ENCODE assay signal across 27 cellular contexts in genomic region chr13:113464476-113464875, GRCh38.
"Had no signal": no experiment of that assay in that cellular context is flagged by ENCODE, and none has a peak within 500 bp of the region (broad histone marks: within the 10 kb centered on the region; RNA-seq: fewer than 3 reads in every experiment).

No MANE protein-coding gene starts in this region.

- H3K9me3 ChIP-seq: gastrocnemius medialis, left ventricle myocardium inferior, mucosa of descending colon, pancreas, psoas muscle, stomach, tibial artery had no signal

- ATAC-seq: gastrocnemius medialis; mucosa of descending colon; pancreas; psoas muscle; stimulated activated naive B cell treated with anti-CD40 and anti-IgM and Interleukin-4, amounts not matched to agents 10 μg/mL and 1 μg/mL and 100 μg/mL, for 72 hours had no signal

- DNase-seq: activated CD4-positive, alpha-beta T cell treated with anti-CD3 and anti-CD28 coated beads for 4 hours; activated CD4-positive, alpha-beta T cell treated with anti-CD3 and anti-CD28 coated beads, Interleukin-2, amount 50 U/mL, for 48 hours; activated CD8-positive, alpha-beta memory T cell treated with anti-CD3 and anti-CD28 coated beads, Interleukin-2, amount 50 U/mL, for 48 hours; activated T-cell treated with anti-CD3 and anti-CD28 coated beads, Interleukin-2, amount 50 U/mL, for 24 hours; anterior cingulate cortex; dermis blood vessel endothelial cell; effector CD8-positive, alpha-beta T cell; erythroblast; gastrocnemius medialis; islet precursor cell; left ventricle myocardium inferior; mucosa of descending colon; psoas muscle; stimulated activated CD4-positive, alpha-beta T cell treated with anti-CD3 and anti-CD28 coated beads, Interleukin-1b, Interleukin-23, amount 100 ng/mL, for 48 hours; stimulated activated CD4-positive, alpha-beta T cell treated with anti-CD3 and anti-CD28 coated beads, Interleukin-4, amount 100 ng/mL, for 4 hours; stimulated activated CD8-positive, alpha-beta memory T cell treated with anti-CD3 and anti-CD28 coated beads, Interleukin-4, amount 100 ng/mL, for 48 hours; stimulated activated naive B cell treated with anti-CD40 and anti-IgM and Interleukin-4, amounts not matched to agents 10 μg/mL and 1 μg/mL and 100 μg/mL, for 72 hours; stomach; tibial artery had no signal

- H2AFZ ChIP-seq: hepatocyte had no signal

- H3K4me1 ChIP-seq: psoas muscle, stomach had no signal

- H3K27ac ChIP-seq: gastrocnemius medialis, hepatocyte, left ventricle myocardium inferior, pancreas, psoas muscle, stomach, tibial artery had no signal

- H3K27me3 ChIP-seq: gastrocnemius medialis, hepatocyte, pancreas, stomach, tibial artery had no signal

- FAIRE-seq: bronchial epithelial cell, colon, pancreas had no signal

- H3K9me3 Mint-ChIP-seq: activated naive CD4-positive, alpha-beta T cell treated with anti-CD3 and anti-CD28 coated beads, Interleukin-2, amount 50 U/mL, for 24 hours; activated T-cell treated with anti-CD3 and anti-CD28 coated beads, Interleukin-2, amount 50 U/mL, for 24 hours; stimulated activated naive B cell treated with anti-CD40 and anti-IgM and Interleukin-4, amounts not matched to agents 10 μg/mL and 1 μg/mL and 100 μg/mL, for 72 hours; T-helper 2 cell treated with Interferon-gamma antibody and Interleukin-4, amounts not matched to agents 5 μg/mL and 100 μg/mL, for 36 hours had no signal

- H3K79me2 ChIP-seq: hepatocyte had no signal

- H3K4me3 ChIP-seq: gastrocnemius medialis, hepatocyte, left ventricle myocardium inferior, lung, mucosa of descending colon, pancreas, psoas muscle, smooth muscle cell, stomach, tibial artery had no signal

- H3K4me1 Mint-ChIP-seq: activated naive CD4-positive, alpha-beta T cell treated with anti-CD3 and anti-CD28 coated beads, Interleukin-2, amount 50 U/mL, for 24 hours had no signal

- H3K4me2 ChIP-seq: hepatocyte, smooth muscle cell had no signal

- H3K27ac Mint-ChIP-seq: activated naive CD4-positive, alpha-beta T cell treated with anti-CD3 and anti-CD28 coated beads, Interleukin-2, amount 50 U/mL, for 24 hours; activated T-cell treated with anti-CD3 and anti-CD28 coated beads, Interleukin-2, amount 50 U/mL, for 24 hours; stimulated activated naive B cell treated with anti-CD40 and anti-IgM and Interleukin-4, amounts not matched to agents 10 μg/mL and 1 μg/mL and 100 μg/mL, for 72 hours; T-helper 2 cell treated with Interferon-gamma antibody and Interleukin-4, amounts not matched to agents 5 μg/mL and 100 μg/mL, for 36 hours had no signal

- H3K27me3 Mint-ChIP-seq: activated naive CD4-positive, alpha-beta T cell treated with anti-CD3 and anti-CD28 coated beads, Interleukin-2, amount 50 U/mL, for 24 hours; activated T-cell treated with anti-CD3 and anti-CD28 coated beads, Interleukin-2, amount 50 U/mL, for 24 hours; stimulated activated naive B cell treated with anti-CD40 and anti-IgM and Interleukin-4, amounts not matched to agents 10 μg/mL and 1 μg/mL and 100 μg/mL, for 72 hours had no signal

- H3K4me3 Mint-ChIP-seq: activated naive CD4-positive, alpha-beta T cell treated with anti-CD3 and anti-CD28 coated beads, Interleukin-2, amount 50 U/mL, for 24 hours; activated T-cell treated with anti-CD3 and anti-CD28 coated beads, Interleukin-2, amount 50 U/mL, for 24 hours; stimulated activated naive B cell treated with anti-CD40 and anti-IgM and Interleukin-4, amounts not matched to agents 10 μg/mL and 1 μg/mL and 100 μg/mL, for 72 hours; T-helper 2 cell treated with Interferon-gamma antibody and Interleukin-4, amounts not matched to agents 5 μg/mL and 100 μg/mL, for 36 hours had no signal
